2 cellular contexts compared by ENCODE assay signal in the genomic region with DNA sequence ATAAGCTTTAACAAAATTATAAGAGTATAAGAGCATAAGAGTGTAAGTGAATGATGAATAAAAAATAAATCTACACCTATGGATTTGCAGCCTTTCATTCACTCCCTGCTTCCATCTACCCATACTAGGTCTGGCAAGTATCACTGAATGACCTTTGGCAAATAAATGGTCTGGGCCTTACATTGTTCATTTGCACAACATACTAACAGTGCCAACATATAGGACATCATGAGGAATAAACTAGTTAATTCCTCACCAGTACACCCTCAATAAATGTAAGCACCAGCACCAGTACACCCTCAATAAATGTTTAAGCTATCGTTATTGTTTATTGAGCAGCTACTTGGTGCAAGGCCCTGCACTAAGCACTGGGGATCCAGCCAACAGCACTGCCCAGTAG.
TF ChIP-seq lines count a peak whose summit lies in the region.

No MANE protein-coding gene starts in this region.

TF ChIP-seq in HEK293, 187 proteins besides CTCF, POLR2A, EP300 and RAD21:
- TF ChIP-seq KLF9 (tag by site-specific recombination; IDR thresholded peaks at IDR 0.05; ENCODE audit: low read depth) (no peak), ZNF639 (tag by site-specific recombination; IDR thresholded peaks at IDR 0.05) (no peak), KLF1 (tag by site-specific recombination; IDR thresholded peaks at IDR 0.05) (no peak), ZNF664 (tag by site-specific recombination; IDR thresholded peaks at IDR 0.05) (0 out of 2 replicates have a peak, but pooled peaks have one; percentile 18)

TF ChIP-seq in GM12878, 131 proteins besides CTCF, POLR2A, EP300 and RAD21:
- TF ChIP-seq SREBF1 (IDR thresholded peaks at IDR 0.05; ENCODE audit: low read length), result no peak
- TF ChIP-seq RCOR1 (conservative IDR thresholded peaks at IDR 0.05; ENCODE audit: low read depth, low read length), result no peak
- no peak for TF ChIP-seq SKIL (IDR thresholded peaks at IDR 0.05; ENCODE audit: low read depth, poor library complexity, severe bottlenecking)
- peak; percentile 9; the same call in 1 of the 2 replicates for TF ChIP-seq POLR2AphosphoS5 (IDR thresholded peaks at IDR 0.05; ENCODE audit: low read length)
- TF ChIP-seq, protein P1, sequence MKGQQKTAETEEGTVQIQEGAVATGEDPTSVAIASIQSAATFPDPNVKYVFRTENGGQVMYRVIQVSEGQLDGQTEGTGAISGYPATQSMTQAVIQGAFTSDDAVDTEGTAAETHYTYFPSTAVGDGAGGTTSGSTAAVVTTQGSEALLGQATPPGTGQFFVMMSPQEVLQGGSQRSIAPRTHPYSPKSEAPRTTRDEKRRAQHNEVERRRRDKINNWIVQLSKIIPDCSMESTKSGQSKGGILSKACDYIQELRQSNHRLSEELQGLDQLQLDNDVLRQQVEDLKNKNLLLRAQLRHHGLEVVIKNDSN (IDR thresholded peaks at IDR 0.05; ENCODE audit: borderline replicate concordance, extremely low read length, insufficient read depth, low read depth, low read length), result no peak
